ENCODE assay signal across 34 cellular contexts in the genomic region with DNA sequence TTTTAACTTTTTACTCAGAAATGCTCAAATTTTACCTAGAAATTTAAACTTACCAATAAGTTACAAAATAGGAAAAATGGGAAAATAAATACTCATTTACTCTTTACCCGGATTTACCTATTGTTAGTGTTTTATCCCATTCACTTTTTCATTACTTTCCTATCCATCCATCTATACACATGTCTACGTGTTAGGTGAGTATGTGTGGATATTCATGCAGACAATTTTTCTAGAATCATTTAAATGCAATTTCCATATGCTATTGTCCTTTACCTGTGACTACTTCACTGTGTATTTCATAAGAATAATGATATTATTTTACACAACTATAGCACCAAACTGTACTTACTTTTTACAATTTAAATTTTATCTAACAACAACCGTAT.
"Had no signal": no experiment of that assay in that cellular context is flagged by ENCODE, and none has a peak within 500 bp of the region (broad histone marks: within the 10 kb centered on the region; RNA-seq: fewer than 3 reads in every experiment).

No MANE protein-coding gene starts in this region.

- H3K9me3 ChIP-seq: MG63 had no signal

- H3K4me3 ChIP-seq: MG63 had no signal

- H3K27ac ChIP-seq: KMS-11 had no signal

- DNase-seq: Karpas-422, Kasumi-1, MG63, MV-4-11, NCI-H1048, NCI-H1092, NCI-H1092 treated with DMSO at 0.1 percent for 48 hours, NCI-H1105, NCI-H1105 treated with DMSO at 0.1 percent for 48 hours, NCI-H1417, NCI-H1417 treated with DMSO at 0.1 percent for 48 hours, NCI-H1436, NCI-H1436 treated with DMSO at 0.1 percent for 48 hours, NCI-H146, NCI-H1694, NCI-H1694 treated with DMSO at 0.1 percent for 48 hours, NCI-H187, NCI-H187 treated with DMSO at 0.1 percent for 48 hours, NCI-H1930, NCI-H2029, NCI-H2029 treated with DMSO at 0.1 percent for 48 hours, NCI-H2081, NCI-H2081 treated with DMSO at 0.1 percent for 48 hours, NCI-H2107, NCI-H2171, NCI-H2171 treated with DMSO at 0.1 percent for 48 hours, NCI-H2227 treated with DMSO at 0.1 percent for 48 hours, NCI-H226, NCI-H345, NCI-H446, NCI-H446 treated with DMSO at 0.1 percent for 48 hours, NCI-H510A, NCI-H510A treated with DMSO at 0.1 percent for 48 hours had no signal

- H3K36me3 ChIP-seq: MG63 had no signal

- H3K4me2 ChIP-seq: KMS-11 had no signal

- H3K9ac ChIP-seq: KMS-11 had no signal

- H3K27me3 ChIP-seq: MG63 had no signal
